In the genomic region with DNA sequence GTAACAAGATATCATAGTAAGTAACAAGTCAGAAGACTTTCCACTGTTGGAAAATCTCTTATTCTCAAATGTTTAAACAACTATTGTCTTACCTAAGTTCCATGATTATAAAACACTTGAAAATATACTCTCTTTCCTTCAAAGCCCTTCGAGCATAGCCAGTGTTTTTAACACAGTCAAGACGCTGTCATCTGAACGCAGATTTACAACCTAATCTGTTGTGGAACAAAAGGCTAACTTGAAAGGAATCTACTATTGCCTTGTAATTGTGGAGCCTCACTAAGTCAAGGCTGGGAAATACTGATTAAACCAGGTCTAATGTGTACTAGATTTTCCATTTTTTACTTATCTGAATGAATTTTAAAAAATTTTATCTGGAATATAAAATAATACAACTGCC, we compare ENCODE assay signal across 19 cellular contexts.
"Had no signal": no experiment of that assay in that cellular context is flagged by ENCODE, and none has a peak within 500 bp of the region (broad histone marks: within the 10 kb centered on the region; RNA-seq: fewer than 3 reads in every experiment).

No MANE protein-coding gene starts in this region.

- H3K4me1 ChIP-seq: parathyroid adenoma, prostate gland had no signal

- H2AFZ ChIP-seq: hepatocyte, parathyroid adenoma had no signal

- H3K27me3 ChIP-seq: esophagus squamous epithelium, hepatocyte had no signal

- H3K9me3 ChIP-seq: esophagus squamous epithelium, prostate gland had no signal

- ATAC-seq: left cardiac atrium; left ventricle myocardium superior; natural killer cell treated with Interleukin-12 subunit alpha and Interleukin-12 subunit beta and Interleukin-15 and Interleukin-18, amount 100 ng/mL, for 72 hours; sciatic nerve had no signal

- H3K36me3 ChIP-seq: esophagus squamous epithelium, prostate gland had no signal

- H3K4me2 ChIP-seq: hepatocyte had no signal

- H3K4me3 ChIP-seq: esophagus squamous epithelium, hepatocyte, lung, prostate gland had no signal

- H3K27ac ChIP-seq: esophagus squamous epithelium, hepatocyte, parathyroid adenoma, prostate gland had no signal

- DNase-seq: dermis blood vessel endothelial cell; esophagus squamous epithelium; foreskin fibroblast; head of caudate nucleus; kidney; left cardiac atrium; left ventricle myocardium superior; mesenchymal stem cell; midbrain; retina; stimulated activated CD4-positive, alpha-beta T cell treated with anti-CD3 and anti-CD28 coated beads, Interleukin-2, amount 100 ng/mL, for 48 hours; stimulated activated naive CD4-positive, alpha-beta T cell treated with Interleukin-2 at 50 U/mL for 16 hours; trophoblast cell had no signal

- H3K79me2 ChIP-seq: hepatocyte, parathyroid adenoma had no signal
